2 cellular contexts compared by ENCODE assay signal in genomic region chr21:45678790-45679189, GRCh38. TPM values are rescaled to one million over a fixed set of nuclear protein-coding genes. Genes with fewer than 3 reads are reported as not detected.
"Had no signal": no experiment of that assay in that cellular context is flagged by ENCODE, and none has a peak within 500 bp of the region (broad histone marks: within the 10 kb centered on the region; RNA-seq: fewer than 3 reads in every experiment).

No MANE protein-coding gene starts in this region.

RNA-seq across cellular contexts. Expression of gene PCBP3, which starts 35.3 kb away (rescaled TPM):
- total RNA-seq: dermis blood vessel endothelial cell, epithelial cell of proximal tubule had no signal
